ENCODE assay signal across 13 cellular contexts in genomic region chr2:68722712-68723111, GRCh38. TPM values are rescaled to one million over a fixed set of nuclear protein-coding genes. Genes with fewer than 3 reads are reported as not detected.
DNase-seq lines count a peak whose midpoint lies in the region; ATAC-seq, FAIRE-seq and TF ChIP-seq lines count a peak whose summit lies in the region.
"Had no signal": no experiment of that assay in that cellular context is flagged by ENCODE, and none has a peak within 500 bp of the region (broad histone marks: within the 10 kb centered on the region; RNA-seq: fewer than 3 reads in every experiment).

No MANE protein-coding gene starts in this region.

- H3K9me3 Mint-ChIP-seq in CD4-positive, CD25-positive, alpha-beta regulatory T cell: no peaks in the 10 kb centered on the region
- H3K9me3 Mint-ChIP-seq: activated T-helper 2 cell treated with anti-CD3 and anti-CD28 coated beads, Interferon-gamma antibody, Interleukin-2, Interleukin-4, amounts not matched to agents 10 μg/mL and 5 μg/mL and 100 μg/mL, durations not matched to agents 14 hours and 24 hours and 36 hours had no signal

- H3K27me3 Mint-ChIP-seq in CD4-positive, CD25-positive, alpha-beta regulatory T cell: no peaks in the 10 kb centered on the region

- DNase-seq in CD4-positive, CD25-positive, alpha-beta regulatory T cell: no peak
- DNase-seq in GM12891 (ENCODE audit: insufficient read length, low spot score): no peak
- DNase-seq in SK-N-SH: no peak
- peak; percentile 46 for DNase-seq in iPS-NIHi7 (ENCODE audit: extremely low spot score)
- no peak for DNase-seq in mesenteric fat pad (ENCODE audit: low spot score)
- DNase-seq in ureter (ENCODE audit: low spot score): no peak
- DNase-seq: COR-L47, NCI-H226, stomach had no signal

- H3K27ac Mint-ChIP-seq in CD4-positive, CD25-positive, alpha-beta regulatory T cell: peak overlapping the region; percentile 20 to 98 (median 89)
- H3K27ac Mint-ChIP-seq: activated T-helper 2 cell treated with anti-CD3 and anti-CD28 coated beads, Interferon-gamma antibody, Interleukin-2, Interleukin-4, amounts not matched to agents 10 μg/mL and 5 μg/mL and 100 μg/mL, durations not matched to agents 14 hours and 24 hours and 36 hours had no signal

- H3K4me3 Mint-ChIP-seq in CD4-positive, CD25-positive, alpha-beta regulatory T cell: peak overlapping the region in 1 of 4 donors; percentile 35

- H3K27ac ChIP-seq in CD4-positive, CD25-positive, alpha-beta regulatory T cell (ENCODE audit: insufficient read depth, low read length, poor library complexity, severe bottlenecking): peak overlapping the region; percentile 87
- H3K27ac ChIP-seq in SK-N-SH (ENCODE audit: low read depth in 2 of 2, low read length in 1 of 2): no peak overlapping the region
- H3K27ac ChIP-seq: breast epithelium had no signal

- no peaks in the 10 kb centered on the region for H3K27me3 ChIP-seq in CD4-positive, CD25-positive, alpha-beta regulatory T cell (ENCODE audit: control insufficient read depth, insufficient read depth, low read length)
- H3K27me3 ChIP-seq in SK-N-SH (ENCODE audit: insufficient read depth): no peaks in the 10 kb centered on the region
- H3K27me3 ChIP-seq: breast epithelium, stomach had no signal

- TF ChIP-seq CTCF in SK-N-SH (IDR thresholded peaks at IDR 0.05): peak; percentile 12; the same call in 1 of the 2 replicates

- CTCF ChIA-PET in SK-N-SH (lab: Yijun Ruan, JAX): interaction anchor here (0.9 to 4.6 kb wide), 7 partner anchors 13 to 259 kb away, joined by 4 to 21 read pairs (median 8); no protein-coding TSS in a partner anchor

- WGBS in SK-N-SH (ENCODE audit: low lambda C conversion rate): 70% methylated on average over 8 of the region's 8 CpGs

- POLR2A ChIA-PET in SK-N-SH (lab: Yijun Ruan, JAX): no interaction called here

- FAIRE-seq in GM12891 (lab: Jason Lieb, UNC): peak; percentile 5
- FAIRE-seq: GM12892 had no signal

- H3F3A ChIP-seq in SK-N-SH (replicated peaks; ENCODE audit: insufficient read depth): no peaks in the 10 kb centered on the region

- no peaks in the 10 kb centered on the region for H3K36me3 ChIP-seq in CD4-positive, CD25-positive, alpha-beta regulatory T cell (ENCODE audit: control insufficient read depth, insufficient read depth, low read length)
- no peaks in the 10 kb centered on the region for H3K36me3 ChIP-seq in SK-N-SH (replicated peaks in 1 of 2; ENCODE audit: control insufficient read depth in 1 of 2, insufficient read depth in 2 of 2, low read length in 1 of 2)
- H3K36me3 ChIP-seq: breast epithelium, stomach had no signal

- no peak for ATAC-seq in CD4-positive, CD25-positive, alpha-beta regulatory T cell (ENCODE audit: low read depth in 2 of 2)
- no peak for ATAC-seq in HG03342 (IDR thresholded peaks at IDR 0.05; ENCODE audit: unreplicated experiment)

- no peaks in the 10 kb centered on the region for H3K36me3 Mint-ChIP-seq in CD4-positive, CD25-positive, alpha-beta regulatory T cell

- H3K9me3 ChIP-seq in CD4-positive, CD25-positive, alpha-beta regulatory T cell (ENCODE audit: control insufficient read depth in 2 of 2, low read length in 2 of 2): no peaks in the 10 kb centered on the region
- H3K9me3 ChIP-seq in SK-N-SH: no peaks in the 10 kb centered on the region
- H3K9me3 ChIP-seq: breast epithelium, stomach had no signal

- no peaks in the 10 kb centered on the region for H3K9me2 ChIP-seq in SK-N-SH

- no peaks in the 10 kb centered on the region for H4K20me1 ChIP-seq in SK-N-SH (ENCODE audit: insufficient read depth)

- no peak for TF ChIP-seq EP300 in SK-N-SH (IDR thresholded peaks at IDR 0.05; ENCODE audit: borderline replicate concordance in 1 of 2, low read depth in 1 of 2, low read length in 1 of 2)

- H3K4me1 Mint-ChIP-seq in CD4-positive, CD25-positive, alpha-beta regulatory T cell: peaks cover 46 to 97% (median 69%) of the 10 kb centered on the region in 4 donors

- H3K4me1 ChIP-seq in CD4-positive, CD25-positive, alpha-beta regulatory T cell (ENCODE audit: control insufficient read depth, insufficient read depth, low read length, poor library complexity, severe bottlenecking): peaks cover 83% of the 10 kb centered on the region
- peaks cover 0 to 4% of the 10 kb centered on the region in 2 experiments; a peak in 1 of 4 replicates for H3K4me1 ChIP-seq in SK-N-SH (ENCODE audit: control insufficient read depth in 1 of 2, insufficient read depth in 2 of 2, low read depth in 1 of 2, low read length in 1 of 2)
- H3K4me1 ChIP-seq: breast epithelium had no signal

- no peaks in the 10 kb centered on the region for H3K79me2 ChIP-seq in SK-N-SH (ENCODE audit: insufficient read depth)

- no peak for TF ChIP-seq RAD21 in SK-N-SH (IDR thresholded peaks at IDR 0.05; ENCODE audit: low read length)

- H2AFZ ChIP-seq in SK-N-SH (ENCODE audit: low read depth): no peak overlapping the region

- no peak for TF ChIP-seq POLR2A in GM12891 (IDR thresholded peaks at IDR 0.05; ENCODE audit: low read depth, low read length)

- H3K9ac ChIP-seq in SK-N-SH: no peak overlapping the region

- no peak overlapping the region for H3K4me2 ChIP-seq in SK-N-SH

- no peak overlapping the region for H3K4me3 ChIP-seq in CD4-positive, CD25-positive, alpha-beta regulatory T cell (ENCODE audit: low read depth, low read length)
- H3K4me3 ChIP-seq in SK-N-SH (ENCODE audit: low read depth in 2 of 2, low read length in 1 of 2): no peak overlapping the region
- H3K4me3 ChIP-seq: breast epithelium, stomach had no signal

TF ChIP-seq in GM12891, 5 proteins besides CTCF, POLR2A, EP300 and RAD21:
- TF ChIP-seq TAF1 (IDR thresholded peaks at IDR 0.05; ENCODE audit: low read depth, low read length) (no peak), POU2F2 (IDR thresholded peaks at IDR 0.05; ENCODE audit: low read depth, low read length) (no peak), POLR2AphosphoS5 (IDR thresholded peaks at IDR 0.05; ENCODE audit: low read depth, low read length) (no peak), SPI1 (IDR thresholded peaks at IDR 0.05; ENCODE audit: low read depth, low read length) (no peak), PAX5 (IDR thresholded peaks at IDR 0.05; ENCODE audit: insufficient read depth, low read length, severe bottlenecking) (no peak)

TF ChIP-seq in SK-N-SH, 30 proteins besides CTCF, POLR2A, EP300 and RAD21:
- TF ChIP-seq SIN3A (IDR thresholded peaks at IDR 0.05; ENCODE audit: borderline replicate concordance, low read depth, low read length): no peak
- no peak for TF ChIP-seq NFIC (IDR thresholded peaks at IDR 0.05; ENCODE audit: borderline replicate concordance)
- no peak for TF ChIP-seq FOXJ3 (CRISPR knock-in tag; IDR thresholded peaks at IDR 0.05)
- no peak for TF ChIP-seq FOXM1 (IDR thresholded peaks at IDR 0.05; ENCODE audit: low read depth)
- no peak for TF ChIP-seq USF2 (IDR thresholded peaks at IDR 0.05; ENCODE audit: borderline replicate concordance, low read depth, low read length)
- no peak for TF ChIP-seq YY1 (IDR thresholded peaks at IDR 0.05; ENCODE audit: low read depth)
- no peak for TF ChIP-seq RCOR1 (IDR thresholded peaks at IDR 0.05; ENCODE audit: low read length)
- TF ChIP-seq GABPA (IDR thresholded peaks at IDR 0.05; ENCODE audit: low read depth): no peak

RNA-seq across cellular contexts. Expression of gene ARHGAP25, which starts 11.9 kb away (rescaled TPM):
- 142 TPM for total RNA-seq in CD4-positive, CD25-positive, alpha-beta regulatory T cell
- polyA plus RNA-seq in CD4-positive, CD25-positive, alpha-beta regulatory T cell: 100 to 1,000 TPM in 3 of 4 donors, 10 to 100 TPM in 1; 97.8 to 148 (median 124) TPM
- 3.8 TPM for polyA plus RNA-seq in GM12891 (2012; ENCODE audit: low read depth, missing spikeins)
- polyA plus RNA-seq in SK-N-SH (2012; rRNA removed): not detected in 2 replicates
- polyA plus RNA-seq in SK-N-SH (2012; cell fraction: cytosol; rRNA removed): not detected in 2 replicates
- polyA plus RNA-seq in SK-N-SH (2012; cell fraction: nucleus; rRNA removed): not detected in 2 replicates
- total RNA-seq in mesenteric fat pad (15.6 TPM), ureter (14.7 TPM)
